ENCODE assay signal across 15 cellular contexts in the genomic region with DNA sequence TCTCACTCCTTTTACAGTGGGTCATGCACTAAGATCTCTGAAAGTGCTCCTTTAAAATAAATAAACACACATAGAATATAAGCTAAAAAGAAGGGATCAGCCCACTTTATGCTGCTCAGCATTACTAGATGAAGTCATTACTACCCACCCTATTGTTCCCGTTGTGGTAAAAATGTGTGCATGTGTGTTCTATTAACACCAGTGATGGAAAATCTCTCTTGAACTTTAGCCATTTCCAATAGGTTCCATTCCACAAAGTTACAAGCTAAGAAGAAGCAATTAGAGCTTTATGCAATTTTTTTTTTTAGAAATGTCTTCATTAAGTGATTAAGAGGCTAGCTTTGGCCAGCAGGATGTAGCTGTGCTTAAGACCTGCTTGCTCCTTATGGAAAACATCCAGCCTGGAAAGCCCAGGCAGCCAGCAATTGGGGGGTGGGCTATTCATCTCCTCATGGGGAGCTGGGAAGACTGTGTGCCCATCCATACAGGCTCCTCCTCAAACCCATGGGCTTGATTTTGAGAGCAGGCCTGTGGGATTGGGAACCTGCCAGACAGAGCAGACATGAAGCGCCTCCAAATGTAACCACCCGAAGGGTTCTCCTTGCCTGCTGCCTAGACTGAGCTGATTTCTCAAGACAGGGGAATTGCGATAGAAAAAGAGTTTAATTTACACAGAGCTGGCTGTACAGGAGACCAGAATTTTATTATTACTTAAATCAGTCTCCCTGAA.
DNase-seq lines count a peak whose midpoint lies in the region; ATAC-seq and TF ChIP-seq lines count a peak whose summit lies in the region.
"Had no signal": no experiment of that assay in that cellular context is flagged by ENCODE, and none has a peak within 500 bp of the region (broad histone marks: within the 10 kb centered on the region; RNA-seq: fewer than 3 reads in every experiment).

No MANE protein-coding gene starts in this region.

- H3K4me3 ChIP-seq in SJSA1: peak overlapping the region; percentile 6; the same call in 1 of the 2 replicates
- peak overlapping the region in 1 of 4 experiments; percentile 34 for H3K4me3 ChIP-seq in fibroblast of lung (replicated peaks in 1 of 4; ENCODE audit: control extremely low read depth in 1 of 4, insufficient read depth in 1 of 4, low read depth in 3 of 4, low read length in 4 of 4)
- H3K4me3 ChIP-seq in smooth muscle cell: no peak overlapping the region
- H3K4me3 ChIP-seq: dorsolateral prefrontal cortex, pancreas had no signal

- no peaks in the 10 kb centered on the region for H3K27me3 ChIP-seq in SJSA1 (replicated peaks)
- H3K27me3 ChIP-seq in fibroblast of lung (ENCODE audit: control insufficient read depth, insufficient read depth, low read length): no peaks in the 10 kb centered on the region
- no peaks in the 10 kb centered on the region for H3K27me3 ChIP-seq in smooth muscle cell (ENCODE audit: low read depth)
- H3K27me3 ChIP-seq: pancreas had no signal

- H3K9ac ChIP-seq in fibroblast of lung (ENCODE audit: insufficient read depth, low read length) (peak overlapping the region; percentile 10), smooth muscle cell (ENCODE audit: low read depth) (peak overlapping the region; percentile 71)

- H3F3A ChIP-seq in smooth muscle cell (ENCODE audit: low read depth): peaks cover 40% of the 10 kb centered on the region

- ATAC-seq in GM21529 (IDR thresholded peaks at IDR 0.05; ENCODE audit: unreplicated experiment) (no peak), GM21619 (IDR thresholded peaks at IDR 0.05; ENCODE audit: unreplicated experiment) (no peak)
- ATAC-seq: pancreas; stimulated activated memory B cell treated with anti-CD40 and anti-IgM and Interleukin-4, amounts not matched to agents 10 μg/mL and 1 μg/mL and 100 μg/mL, for 72 hours had no signal

- peaks cover 10% of the 10 kb centered on the region for H3K27me3 Mint-ChIP-seq in activated naive CD4-positive, alpha-beta T cell treated with anti-CD3 and anti-CD28 coated beads, Interleukin-2, amount 10 ng/mL, durations not matched to agents 7 days and 5 days

- CTCF ChIA-PET in GM10248 (lab: Yijun Ruan, JAX): interaction anchor here (1.1 to 20.1 kb wide), 4 partner anchors 7 to 230 kb away, joined by 3 to 578 read pairs (median 22); no protein-coding TSS in a partner anchor
- CTCF ChIA-PET in activated naive CD4-positive, alpha-beta T cell treated with anti-CD3 and anti-CD28 coated beads, Interleukin-2, amount 10 ng/mL, durations not matched to agents 7 days and 5 days (lab: Charles Lee): interaction anchor here (0.6 to 17.7 kb wide), 5 partner anchors 15 to 614 kb away, joined by 3 to 532 read pairs (median 4); no protein-coding TSS in a partner anchor

- H2AFZ ChIP-seq in fibroblast of lung (ENCODE audit: low read length): no peak overlapping the region
- no peak overlapping the region for H2AFZ ChIP-seq in smooth muscle cell (ENCODE audit: low read depth)

- H3K4me3 Mint-ChIP-seq in activated naive CD4-positive, alpha-beta T cell treated with anti-CD3 and anti-CD28 coated beads, Interleukin-2, amount 10 ng/mL, durations not matched to agents 7 days and 5 days: no peak overlapping the region
- H3K4me3 Mint-ChIP-seq: memory B cell; stimulated activated memory B cell treated with anti-CD40 and anti-IgM and Interleukin-4, amounts not matched to agents 10 μg/mL and 1 μg/mL and 100 μg/mL, for 72 hours had no signal

- no peaks in the 10 kb centered on the region for H3K36me3 Mint-ChIP-seq in activated naive CD4-positive, alpha-beta T cell treated with anti-CD3 and anti-CD28 coated beads, Interleukin-2, amount 10 ng/mL, durations not matched to agents 7 days and 5 days
- H3K36me3 Mint-ChIP-seq: memory B cell; stimulated activated memory B cell treated with anti-CD40 and anti-IgM and Interleukin-4, amounts not matched to agents 10 μg/mL and 1 μg/mL and 100 μg/mL, for 72 hours had no signal

- H4K20me1 ChIP-seq in fibroblast of lung (ENCODE audit: control insufficient read depth, extremely low read depth, insufficient read depth, low read length): no peaks in the 10 kb centered on the region
- no peaks in the 10 kb centered on the region for H4K20me1 ChIP-seq in smooth muscle cell (ENCODE audit: low read depth)

- no peak overlapping the region for H3K27ac Mint-ChIP-seq in activated naive CD4-positive, alpha-beta T cell treated with anti-CD3 and anti-CD28 coated beads, Interleukin-2, amount 10 ng/mL, durations not matched to agents 7 days and 5 days
- H3K27ac Mint-ChIP-seq: memory B cell; stimulated activated memory B cell treated with anti-CD40 and anti-IgM and Interleukin-4, amounts not matched to agents 10 μg/mL and 1 μg/mL and 100 μg/mL, for 72 hours had no signal

- H3K4me1 ChIP-seq in SJSA1 (replicated peaks) (peaks cover 68% of the 10 kb centered on the region), fibroblast of lung (ENCODE audit: control insufficient read depth, extremely low read depth, insufficient read depth, low read length) (peaks cover 53% of the 10 kb centered on the region), smooth muscle cell (ENCODE audit: low read depth) (peaks cover 42% of the 10 kb centered on the region)
- H3K4me1 ChIP-seq: pancreas had no signal

- WGBS in smooth muscle cell (ENCODE audit: low lambda C conversion rate): 30% methylated on average over 4 of the region's 4 CpGs

- H3K36me3 ChIP-seq in SJSA1: no peaks in the 10 kb centered on the region
- no peaks in the 10 kb centered on the region for H3K36me3 ChIP-seq in fibroblast of lung (ENCODE audit: control insufficient read depth, insufficient read depth, low read length)
- no peaks in the 10 kb centered on the region for H3K36me3 ChIP-seq in smooth muscle cell (ENCODE audit: low read depth)
- H3K36me3 ChIP-seq: pancreas had no signal

- H3K4me1 Mint-ChIP-seq in activated naive CD4-positive, alpha-beta T cell treated with anti-CD3 and anti-CD28 coated beads, Interleukin-2, amount 10 ng/mL, durations not matched to agents 7 days and 5 days: peaks cover 3% of the 10 kb centered on the region
- H3K4me1 Mint-ChIP-seq: memory B cell; stimulated activated memory B cell treated with anti-CD40 and anti-IgM and Interleukin-4, amounts not matched to agents 10 μg/mL and 1 μg/mL and 100 μg/mL, for 72 hours had no signal

- H3K9me3 ChIP-seq in SJSA1 (replicated peaks): no peaks in the 10 kb centered on the region
- no peaks in the 10 kb centered on the region for H3K9me3 ChIP-seq in fibroblast of lung (ENCODE audit: control insufficient read depth, insufficient read depth, low read depth, low read length)
- no peaks in the 10 kb centered on the region for H3K9me3 ChIP-seq in smooth muscle cell (replicated peaks; ENCODE audit: low read depth)
- H3K9me3 ChIP-seq: pancreas had no signal

- POLR2A ChIA-PET in GM10248 (lab: Yijun Ruan, JAX): no interaction called here

- peak overlapping the region; percentile 97 for H3K27ac ChIP-seq in SJSA1
- peak overlapping the region; percentile 92 for H3K27ac ChIP-seq in fibroblast of lung (ENCODE audit: insufficient read depth, low read length)
- H3K27ac ChIP-seq in smooth muscle cell (ENCODE audit: low read depth): peak overlapping the region; percentile 99
- H3K27ac ChIP-seq: dorsolateral prefrontal cortex, pancreas had no signal

- TF ChIP-seq CTCF in GM10248 (IDR thresholded peaks at IDR 0.05; ENCODE audit: control extremely low read depth, extremely low read depth, low read depth, missing control alignments): no peak
- TF ChIP-seq CTCF in fibroblast of lung (conservative IDR thresholded peaks at IDR 0.05 in 1 of 2, IDR thresholded peaks at IDR 0.05 in 1 of 2; ENCODE audit: low read depth in 1 of 2, low read length in 2 of 2): no peak
- TF ChIP-seq CTCF in smooth muscle cell (IDR thresholded peaks at IDR 0.05; ENCODE audit: borderline replicate concordance, insufficient read depth, poor library complexity, severe bottlenecking): no peak

- H3K79me2 ChIP-seq in fibroblast of lung (ENCODE audit: control insufficient read depth, insufficient read depth, low read length): no peaks in the 10 kb centered on the region
- H3K79me2 ChIP-seq in smooth muscle cell (ENCODE audit: low read depth): peaks cover 14% of the 10 kb centered on the region

- no peaks in the 10 kb centered on the region for H3K9me3 Mint-ChIP-seq in activated naive CD4-positive, alpha-beta T cell treated with anti-CD3 and anti-CD28 coated beads, Interleukin-2, amount 10 ng/mL, durations not matched to agents 7 days and 5 days
- H3K9me3 Mint-ChIP-seq: memory B cell; stimulated activated memory B cell treated with anti-CD40 and anti-IgM and Interleukin-4, amounts not matched to agents 10 μg/mL and 1 μg/mL and 100 μg/mL, for 72 hours had no signal

- H3K4me2 ChIP-seq in fibroblast of lung (ENCODE audit: extremely low read depth, insufficient read depth, low read length) (peak overlapping the region; percentile 73), smooth muscle cell (peak overlapping the region; percentile 79)

- DNase-seq in GM10248 (ENCODE audit: extremely low spot score): peak; percentile 2
- peak; percentile 56 to 84 for DNase-seq in SJSA1 (ENCODE audit: low read depth in 1 of 2, low spot score in 2 of 2)
- DNase-seq in fibroblast of lung (ENCODE audit: low read depth in 2 of 2): peak; percentile 73 to 89
- DNase-seq in smooth muscle cell (lab: John Stamatoyannopoulos, UW; ENCODE audit: unreplicated experiment): no peak
- DNase-seq in activated naive CD4-positive, alpha-beta T cell treated with anti-CD3 and anti-CD28 coated beads, Interleukin-2, amount 10 ng/mL, durations not matched to agents 7 days and 5 days: no peak
- DNase-seq: activated CD4-positive, CD25-positive, alpha-beta regulatory T cell treated with anti-CD3 and anti-CD28 coated beads, Interleukin-2, amount 50 U/mL, for 72 hours; activated naive CD4-positive, alpha-beta T cell; dorsolateral prefrontal cortex; KBM-7; NCI-H2081; pancreas had no signal

Comparison
In these comparisons a context has a peak if more than half of its experiments do, and no peak if none do; other contexts are left out.
1. DNase-seq: peak in GM10248 (single experiment), SJSA1 (2 of 2) and fibroblast of lung (2 of 2); none in smooth muscle cell (single experiment) and activated naive CD4-positive, alpha-beta T cell treated with anti-CD3 and anti-CD28 coated beads, Interleukin-2, amount 10 ng/mL, durations not matched to agents 7 days and 5 days (single experiment).
2. Peak in every context shown above with its lines, with median percentiles within 50 percentile points of each other: H3K27ac ChIP-seq.